11 cellular contexts compared by ENCODE assay signal in the genomic region with DNA sequence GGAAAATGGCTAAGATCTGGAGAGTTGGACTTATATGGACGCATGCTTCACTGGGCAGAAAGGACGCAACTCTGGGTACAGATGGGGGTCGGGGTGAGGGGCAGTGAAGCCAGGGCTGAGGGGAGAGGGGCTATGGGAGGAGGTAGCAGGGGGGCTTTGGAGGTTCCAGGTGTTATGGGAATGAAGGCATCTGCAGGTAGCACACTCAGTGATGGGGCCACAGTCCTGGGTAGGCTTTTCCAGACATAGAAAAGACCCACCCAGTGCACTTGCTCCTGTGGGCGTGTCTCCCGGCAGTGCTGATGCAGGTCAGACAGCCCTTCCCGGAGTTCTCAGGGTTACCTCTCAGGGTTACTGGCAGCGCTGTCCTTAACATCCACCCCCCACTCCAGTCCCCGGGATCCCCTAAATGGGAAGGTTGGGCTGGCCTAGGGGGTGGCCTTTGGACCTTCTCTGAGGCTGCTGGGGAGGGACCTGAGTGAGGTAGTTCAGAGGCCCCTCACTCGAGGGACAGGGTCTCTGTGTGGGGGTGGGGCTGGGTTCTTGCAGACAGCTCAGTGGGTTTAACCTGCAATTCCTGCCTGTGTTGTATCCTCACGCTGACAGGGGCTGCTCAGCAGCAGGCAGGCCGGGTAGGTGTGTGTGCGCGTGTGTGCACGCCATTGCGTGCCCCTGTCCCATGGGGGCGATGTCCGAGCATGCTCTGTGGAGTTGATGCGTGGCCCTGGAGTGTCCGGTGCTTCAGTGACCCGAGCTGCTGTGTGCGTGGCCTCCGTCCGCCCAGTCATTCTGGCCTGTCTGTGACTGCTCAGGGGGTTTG. TPM values are rescaled to one million over a fixed set of nuclear protein-coding genes. Genes with fewer than 3 reads are reported as not detected.
DNase-seq lines count a peak whose midpoint lies in the region; ATAC-seq and TF ChIP-seq lines count a peak whose summit lies in the region.
"Had no signal": no experiment of that assay in that cellular context is flagged by ENCODE, and none has a peak within 500 bp of the region (broad histone marks: within the 10 kb centered on the region; RNA-seq: fewer than 3 reads in every experiment).

No MANE protein-coding gene starts in this region.

- no peak overlapping the region for H2BK12ac ChIP-seq in mesenchymal stem cell (ENCODE audit: low read length in 2 of 2)

- peaks cover 9% of the 10 kb centered on the region for H3K79me1 ChIP-seq in mesenchymal stem cell (replicated peaks; ENCODE audit: low read length, poor library complexity, severe bottlenecking)

- no peak overlapping the region for H3K23ac ChIP-seq in mesenchymal stem cell (ENCODE audit: low read length in 2 of 2)

- 93% methylated on average over 21 of the region's 23 CpGs for WGBS in mesenchymal stem cell
- WGBS in testis, 2 donors = 87 to 90% methylated on average over 7 to 23 of the region's 23 CpGs

- H2AK5ac ChIP-seq in mesenchymal stem cell (ENCODE audit: low read length, severe bottlenecking) = no peak overlapping the region

- H3K9me3 ChIP-seq in mesenchymal stem cell (ENCODE audit: control insufficient read depth, low read length) (no peaks in the 10 kb centered on the region), testis (no peaks in the 10 kb centered on the region)

- H3K4me1 ChIP-seq in mesenchymal stem cell (ENCODE audit: control insufficient read depth, insufficient read depth, low read depth, low read length) (peaks cover 71% of the 10 kb centered on the region), testis (peaks cover 63% of the 10 kb centered on the region)

- H4K8ac ChIP-seq in mesenchymal stem cell (ENCODE audit: low read length) = no peak overlapping the region

- no peak overlapping the region for H2AFZ ChIP-seq in mesenchymal stem cell (ENCODE audit: low read depth, low read length)

- H3K27ac ChIP-seq in mesenchymal stem cell (ENCODE audit: low read length, poor library complexity, severe bottlenecking) (no peak overlapping the region), testis (no peak overlapping the region)

- peak overlapping the region; percentile 8 for H3K4me2 ChIP-seq in mesenchymal stem cell (ENCODE audit: low read length, poor library complexity, severe bottlenecking)

- H2BK5ac ChIP-seq in mesenchymal stem cell (ENCODE audit: low read depth, low read length, poor library complexity, severe bottlenecking) = no peak overlapping the region

- H3K9ac ChIP-seq in mesenchymal stem cell (ENCODE audit: low read length) = peak overlapping the region; percentile 98

- H3K14ac ChIP-seq in mesenchymal stem cell (ENCODE audit: low read length in 2 of 2) = no peak overlapping the region

- no peak overlapping the region for H3K4ac ChIP-seq in mesenchymal stem cell (ENCODE audit: low read depth in 1 of 2, low read length in 2 of 2)

- in situ Hi-C loops in ACHN (cut with HindIII; ENCODE audit: low pct_ligation_motif_present, low pct_unique_long_range_greater_than_20kb, low sequenced_read_pairs) = no loop called here
- in situ Hi-C loops in astrocyte of the spinal cord (cut with HindIII; ENCODE audit: low sequenced_read_pairs) = no loop called here

- H3K27me3 ChIP-seq in mesenchymal stem cell (ENCODE audit: control insufficient read depth in 1 of 2, insufficient read depth in 1 of 2, low read length in 2 of 2) (no peaks in the 10 kb centered on the region), testis (no peaks in the 10 kb centered on the region)

- H2BK15ac ChIP-seq in mesenchymal stem cell (ENCODE audit: low read depth, poor library complexity, severe bottlenecking) = no peak overlapping the region

- intact Hi-C loops in testis (cut with DNase I; ENCODE audit: low total_unique reads) = no loop called here

- no peak overlapping the region for H2BK120ac ChIP-seq in mesenchymal stem cell (ENCODE audit: low read depth, low read length)

- no peak for TF ChIP-seq POLR2A in testis (IDR thresholded peaks at IDR 0.05)

- TF ChIP-seq CTCF in astrocyte of the spinal cord (IDR thresholded peaks at IDR 0.05; ENCODE audit: low read depth, low read length) (peak; percentile 24), testis (IDR thresholded peaks at IDR 0.05) (no peak)

- no peak for ATAC-seq in HG02870 (IDR thresholded peaks at IDR 0.05; ENCODE audit: unreplicated experiment)
- ATAC-seq: right cardiac atrium had no signal

- DNase-seq in ACHN (peak; percentile 44), ELF-1 (ENCODE audit: low read depth, low spot score) (peak; percentile 37), astrocyte of the spinal cord (ENCODE audit: low read depth, low spot score) (no peak), mesenchymal stem cell (no peak), testis (no peak), NCI-H1417 (lab: John Stamatoyannopoulos, UW) (no peak)
- no peak for DNase-seq in stimulated activated CD4-positive, alpha-beta T cell treated with anti-CD3 and anti-CD28 coated beads, Interleukin-12 subunit alpha, Interleukin-12 subunit beta, amount 100 ng/mL, for 4 hours
- DNase-seq: NCI-H69 had no signal

- H4K91ac ChIP-seq in mesenchymal stem cell (ENCODE audit: low read length) = no peak overlapping the region

- peaks cover 85 to 92% of the 10 kb centered on the region in 2 experiments for H3K36me3 ChIP-seq in mesenchymal stem cell (ENCODE audit: control insufficient read depth in 1 of 2, insufficient read depth in 2 of 2, low read depth in 1 of 2, low read length in 2 of 2)
- no peaks in the 10 kb centered on the region for H3K36me3 ChIP-seq in testis (ENCODE audit: low read depth, missing control alignments)

- H3K18ac ChIP-seq in mesenchymal stem cell (ENCODE audit: low read depth in 1 of 2, low read length in 2 of 2) = no peak overlapping the region

- H3K4me3 ChIP-seq in astrocyte of the spinal cord (ENCODE audit: low read depth, low read length) (no peak overlapping the region), mesenchymal stem cell (ENCODE audit: insufficient read depth in 1 of 2, low read depth in 1 of 2, low read length in 2 of 2) (peak overlapping the region; percentile 17 to 88), testis (no peak overlapping the region)

RNA-seq across cellular contexts. Expression of a gene that starts 6.2 kb away (rescaled TPM):
- polyA plus RNA-seq in mesenchymal stem cell (2013, experiment 1 of 2) = 317 TPM
- 305 TPM for polyA plus RNA-seq in mesenchymal stem cell (2013, experiment 2 of 2)
- total RNA-seq in testis = 100 to 1,000 TPM; 164 to 222 TPM
- polyA plus RNA-seq in testis (ENCODE audit: insufficient read depth, low read depth, low replicate concordance) = 190 TPM

RNA-seq across cellular contexts. Expression of a gene that starts 21.3 kb away (rescaled TPM):
- 0.10 TPM for polyA plus RNA-seq in mesenchymal stem cell (2013, experiment 1 of 2)
- polyA plus RNA-seq in mesenchymal stem cell (2013, experiment 2 of 2) = 0.03 TPM
- 1 to 10 TPM; 5.9 to 8.5 TPM for total RNA-seq in testis
- 9.8 TPM for polyA plus RNA-seq in testis (ENCODE audit: insufficient read depth, low read depth, low replicate concordance)
- total RNA-seq: SK-MEL-5 had no signal

RNA-seq across cellular contexts. Expression of a gene that starts 24.9 kb away (rescaled TPM):
- 0.28 TPM for polyA plus RNA-seq in mesenchymal stem cell (2013, experiment 1 of 2)
- 0.30 TPM for polyA plus RNA-seq in mesenchymal stem cell (2013, experiment 2 of 2)
- total RNA-seq in testis = 1 to 10 TPM; 1.2 TPM
- 1.2 TPM for polyA plus RNA-seq in testis (ENCODE audit: insufficient read depth, low read depth, low replicate concordance)
- total RNA-seq: SK-MEL-5 had no signal

RNA-seq across cellular contexts. Expression of a gene that starts 55.9 kb away (rescaled TPM):
- polyA plus RNA-seq in mesenchymal stem cell (2013, experiment 1 of 2) = not detected
- not detected for polyA plus RNA-seq in mesenchymal stem cell (2013, experiment 2 of 2)
- total RNA-seq in testis = not detected
- polyA plus RNA-seq in testis (ENCODE audit: insufficient read depth, low read depth, low replicate concordance) = not detected
- total RNA-seq: right cardiac atrium, SK-MEL-5 had no signal
- polyA plus RNA-seq: right cardiac atrium had no signal

Comparison
In these comparisons a context has a peak if more than half of its experiments do, and no peak if none do; other contexts are left out.
1. DNase-seq: peak in ACHN (single experiment) and ELF-1 (single experiment); none in astrocyte of the spinal cord (single experiment), mesenchymal stem cell (single experiment), testis (single experiment), NCI-H1417 (0 of 3) and stimulated activated CD4-positive, alpha-beta T cell treated with anti-CD3 and anti-CD28 coated beads, Interleukin-12 subunit alpha, Interleukin-12 subunit beta, amount 100 ng/mL, for 4 hours (single experiment).
2. H3K4me3 ChIP-seq: peak in mesenchymal stem cell (2 of 2); none in astrocyte of the spinal cord (single experiment) and testis (0 of 2).